8 cellular contexts compared by ENCODE assay signal in genomic region chr19:8412783-8413592, GRCh38. TPM values are rescaled to one million over a fixed set of nuclear protein-coding genes. Genes with fewer than 3 reads are reported as not detected.
DNase-seq lines count a peak whose midpoint lies in the region; ATAC-seq and TF ChIP-seq lines count a peak whose summit lies in the region.

Gene MARCHF2, plus strand, starts transcription at chr19:8413305. Its CDS starts 8,536 bp downstream, at chr19:8421841.

- peaks cover 6% of the 10 kb centered on the region for H3K4me1 ChIP-seq in KMS-11 (ENCODE audit: low read depth, poor library complexity, severe bottlenecking)

- H3K4me2 ChIP-seq in KMS-11 = peak within 1 kb of the TSS; percentile 95

- no peaks in the 10 kb centered on the region for H3K36me3 Mint-ChIP-seq in activated T-cell treated with anti-CD3 and anti-CD28 coated beads, Interleukin-2, amount 50 U/mL, for 24 hours (ENCODE audit: low read depth)

- peak within 1 kb of the TSS; percentile 52 for H3K27ac Mint-ChIP-seq in activated T-cell treated with anti-CD3 and anti-CD28 coated beads, Interleukin-2, amount 50 U/mL, for 24 hours

- TF ChIP-seq CTCF in KMS-11 (conservative IDR thresholded peaks at IDR 0.05; ENCODE audit: low read depth, low read length) = peak; percentile 45

- no peaks in the 10 kb centered on the region for H4K20me1 ChIP-seq in KMS-11 (ENCODE audit: insufficient read depth)

- H3K27me3 ChIP-seq in KMS-11 (ENCODE audit: insufficient read depth, low read depth) = no peaks in the 10 kb centered on the region

- H3K4me1 Mint-ChIP-seq in activated T-cell treated with anti-CD3 and anti-CD28 coated beads, Interleukin-2, amount 50 U/mL, for 24 hours (ENCODE audit: low read depth) = peaks cover 9% of the 10 kb centered on the region

- H3K4me3 ChIP-seq in KMS-11 (IDR thresholded peaks at IDR 0.05; ENCODE audit: insufficient read depth, low read depth, low read length) = no peak within 1 kb of the TSS

- ATAC-seq in GM21737 (IDR thresholded peaks at IDR 0.05; ENCODE audit: unreplicated experiment) (peak; percentile 99), esophagus mucosa (peak; percentile 100)

- no peaks in the 10 kb centered on the region for H3K9me3 Mint-ChIP-seq in activated T-cell treated with anti-CD3 and anti-CD28 coated beads, Interleukin-2, amount 50 U/mL, for 24 hours

- DNase-seq in DMS79 treated with DMSO at 0.1 percent for 48 hours (lab: John Stamatoyannopoulos, UW) (peak; percentile 78), myocyte (ENCODE audit: low read depth) (peak; percentile 95)
- peak; percentile 100 for DNase-seq in activated T-cell treated with anti-CD3 and anti-CD28 coated beads, Interleukin-2, amount 50 U/mL, for 24 hours
- peak; percentile 88 to 94 for DNase-seq in stimulated activated CD8-positive, alpha-beta memory T cell treated with anti-CD3 and anti-CD28 coated beads, Interleukin-7, amount 100 ng/mL, for 4 hours (ENCODE audit: low read depth in 2 of 2)

- H2AFZ ChIP-seq in KMS-11 (ENCODE audit: low read depth) = peak within 1 kb of the TSS; percentile 90

- peak within 1 kb of the TSS; percentile 46; the same call in 1 of the 2 replicates for H3K9ac ChIP-seq in KMS-11

- H3K27me3 Mint-ChIP-seq in activated T-cell treated with anti-CD3 and anti-CD28 coated beads, Interleukin-2, amount 50 U/mL, for 24 hours = no peaks in the 10 kb centered on the region

- H3K4me3 Mint-ChIP-seq in activated T-cell treated with anti-CD3 and anti-CD28 coated beads, Interleukin-2, amount 50 U/mL, for 24 hours = peak within 1 kb of the TSS; percentile 65

- no peaks in the 10 kb centered on the region for H3K79me2 ChIP-seq in KMS-11 (ENCODE audit: insufficient read depth, low read depth)

- H3K36me3 ChIP-seq in KMS-11 (ENCODE audit: insufficient read depth) = no peaks in the 10 kb centered on the region

- no peak within 1 kb of the TSS for H3K27ac ChIP-seq in KMS-11

TF ChIP-seq in PFSK-1, 5 proteins besides CTCF, POLR2A, EP300 and RAD21:
- TF ChIP-seq SIN3A (IDR thresholded peaks at IDR 0.05; ENCODE audit: borderline replicate concordance, insufficient read depth, low read length) = no peak
- peak; percentile 62 for TF ChIP-seq FOXP2 (optimal IDR thresholded peaks at IDR 0.05; ENCODE audit: borderline replicate concordance, extremely low read depth, extremely low read length, insufficient read depth)

RNA-seq across cellular contexts. Expression of gene MARCHF2, which starts in this region (rescaled TPM):
- 23.0 TPM for polyA plus RNA-seq in PFSK-1 (2012; ENCODE audit: insufficient read length, low read depth)
- 21.4 TPM for total RNA-seq in esophagus mucosa
- 60.6 and 91.3 TPM in 2 replicates for total RNA-seq in myocyte
- 46.5 TPM for polyA plus RNA-seq in myocyte (2012)
